In the genomic region with DNA sequence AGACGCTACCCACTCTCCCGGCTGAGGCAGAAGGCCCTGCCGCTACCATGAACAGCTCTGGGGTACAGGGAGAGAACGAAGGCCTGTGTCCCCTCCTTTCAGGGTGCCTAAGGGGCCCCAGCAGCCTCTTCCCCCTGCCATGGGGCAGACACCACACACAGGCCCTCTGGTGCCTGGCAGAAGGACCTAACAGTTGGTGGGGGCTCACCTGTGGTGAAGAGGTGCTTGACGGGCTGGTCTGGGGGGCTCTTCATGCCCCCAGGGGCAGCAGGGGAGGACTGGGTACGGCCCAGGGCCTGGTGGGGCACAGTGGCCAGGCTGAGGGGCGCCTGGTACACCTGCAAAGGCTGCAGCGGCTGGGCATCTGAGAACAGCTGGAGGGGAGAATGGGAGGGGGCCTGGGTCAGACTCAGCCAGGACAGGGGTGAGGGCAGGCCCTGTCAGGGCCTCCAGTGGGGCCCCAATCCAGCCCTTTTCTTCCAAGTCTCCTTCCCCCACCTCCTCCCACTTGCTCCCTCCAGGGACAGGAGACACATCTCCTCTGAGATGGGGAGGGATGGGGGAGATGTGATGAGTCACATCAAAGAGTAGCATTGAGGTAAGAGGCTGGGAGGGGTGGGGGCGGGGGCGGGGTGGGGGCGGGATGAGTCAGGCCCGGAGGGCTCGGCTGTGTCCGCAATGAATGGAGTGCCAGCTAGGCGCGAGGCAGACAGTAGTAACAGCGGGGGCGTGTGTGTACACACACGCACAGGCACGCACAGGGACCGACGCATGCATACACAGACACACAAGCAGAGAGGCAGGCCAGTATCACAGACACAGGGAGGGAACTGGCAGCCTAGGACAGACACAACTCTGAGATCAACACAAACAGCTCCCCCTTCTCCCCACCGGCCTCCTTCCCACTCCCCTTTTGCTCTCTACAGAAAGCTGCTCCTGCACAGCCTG, we compare ENCODE assay signal across 8 cellular contexts. TPM values are rescaled to one million over a fixed set of nuclear protein-coding genes. Genes with fewer than 3 reads are reported as not detected.
A peak's percentile ranks its signal among the peaks of the same experiment; 100 is the strongest.
DNase-seq lines count a peak whose midpoint lies in the region; ATAC-seq lines count a peak whose summit lies in the region.

No MANE protein-coding gene starts in this region.

- no peaks in the 10 kb centered on the region for H3K27me3 ChIP-seq in SJSA1 (replicated peaks)

- H3K4me3 ChIP-seq in SJSA1 = no peak overlapping the region

- peaks cover 49% of the 10 kb centered on the region for H3K4me1 ChIP-seq in SJSA1 (replicated peaks)

- peak; percentile 85 for DNase-seq in H4 (ENCODE audit: low spot score)
- peak; percentile 85 to 98 for DNase-seq in SJSA1 (ENCODE audit: low read depth in 1 of 2, low spot score in 2 of 2)
- peak in 32 of 56 donors; percentile 14 to 83 (median 46) for DNase-seq in amygdala (lab: John Stamatoyannopoulos, UW)
- peak; percentile 82 for DNase-seq in iris pigment epithelial cell (ENCODE audit: low read depth)
- DNase-seq in stimulated activated CD4-positive, alpha-beta T cell treated with anti-CD3 and anti-CD28 coated beads, TNF-alpha, amount 100 ng/mL, for 1 hour (ENCODE audit: low read depth in 3 of 3, low spot score in 1 of 3) = peak in 2 of 3 donors; percentile 33 to 49
- no peak for DNase-seq in hippocampal formation (lab: John Stamatoyannopoulos, UW)

- H3K36me3 ChIP-seq in SJSA1 = peaks cover 94% of the 10 kb centered on the region

- ATAC-seq in GM21529 (IDR thresholded peaks at IDR 0.05; ENCODE audit: unreplicated experiment) (no peak), HG02642 (IDR thresholded peaks at IDR 0.05; ENCODE audit: poor library complexity, unreplicated experiment) (no peak)

- H3K27ac ChIP-seq in SJSA1 = peak overlapping the region; percentile 63

- H3K9me3 ChIP-seq in SJSA1 (replicated peaks) = no peaks in the 10 kb centered on the region

RNA-seq across cellular contexts. Expression of gene G6PC3, which starts 16.1 kb away (rescaled TPM):
- total RNA-seq in H4 (2014; rRNA removed; shearing (Covaris generic)) = 51.0 and 71.2 TPM in 2 replicates
- total RNA-seq in SJSA1 (2014; rRNA removed; shearing (Covaris generic)) = 24.4 and 36.2 TPM in 2 replicates

RNA-seq across cellular contexts. Expression of gene LSM12, which starts 20.2 kb away (rescaled TPM):
- total RNA-seq in H4 (2014; rRNA removed; shearing (Covaris generic)) = 62.2 and 65.0 TPM in 2 replicates
- total RNA-seq in SJSA1 (2014; rRNA removed; shearing (Covaris generic)) = 44.0 and 69.7 TPM in 2 replicates

RNA-seq across cellular contexts. Expression of gene HDAC5, which starts 36.8 kb away (rescaled TPM):
- total RNA-seq in H4 (2014; rRNA removed; shearing (Covaris generic)) = 13.7 and 16.8 TPM in 2 replicates
- total RNA-seq in SJSA1 (2014; rRNA removed; shearing (Covaris generic)) = 143 and 298 TPM in 2 replicates

RNA-seq across cellular contexts. Expression of gene HROB, which starts 55.1 kb away (rescaled TPM):
- total RNA-seq in H4 (2014; rRNA removed; shearing (Covaris generic)) = 4.0 and 7.0 TPM in 2 replicates
- 10.1 and 10.2 TPM in 2 replicates for total RNA-seq in SJSA1 (2014; rRNA removed; shearing (Covaris generic))

Comparison
In these comparisons a context has a peak if more than half of its experiments do, and no peak if none do; other contexts are left out.
1. DNase-seq: peak in H4 (single experiment), SJSA1 (2 of 2), amygdala (32 of 56), iris pigment epithelial cell (single experiment) and stimulated activated CD4-positive, alpha-beta T cell treated with anti-CD3 and anti-CD28 coated beads, TNF-alpha, amount 100 ng/mL, for 1 hour (2 of 3); none in hippocampal formation (0 of 2).